In the genomic region with DNA sequence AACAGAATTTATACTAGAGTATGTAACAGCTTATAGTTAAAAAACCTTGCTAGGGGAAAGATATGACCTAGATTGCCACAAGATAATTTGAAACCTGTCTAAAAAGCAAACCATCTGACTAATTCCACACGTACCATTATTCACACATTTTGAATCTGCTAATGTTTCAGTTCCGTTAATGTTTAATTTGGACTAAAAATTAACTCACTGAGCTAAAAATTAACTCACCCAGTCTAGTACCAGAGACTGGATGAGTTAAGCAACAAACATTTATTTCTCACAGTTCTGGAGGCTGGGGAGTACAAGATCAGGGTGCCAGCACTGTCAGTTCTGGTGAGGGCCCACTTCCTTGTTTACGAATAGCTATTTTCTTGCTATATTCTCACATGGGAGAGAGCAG, we compare ENCODE assay signal across 13 cellular contexts.
A peak's percentile ranks its signal among the peaks of the same experiment; 100 is the strongest.
DNase-seq lines count a peak whose midpoint lies in the region; ATAC-seq, FAIRE-seq and TF ChIP-seq lines count a peak whose summit lies in the region.
"Had no signal": no experiment of that assay in that cellular context is flagged by ENCODE, and none has a peak within 500 bp of the region (broad histone marks: within the 10 kb centered on the region; RNA-seq: fewer than 3 reads in every experiment).

No MANE protein-coding gene starts in this region.

- H3K27me3 Mint-ChIP-seq in activated T-helper 1 cell treated with anti-CD3 and anti-CD28 coated beads, Interleukin-12 subunit alpha, Interleukin-12 subunit beta, Interleukin-2, Interleukin-4 antibody, amounts not matched to agents 30 ng/mL and 10 ng/mL and 1 ng/mL, durations not matched to agents 14 hours and 24 hours and 36 hours (ENCODE audit: insufficient read depth): no peaks in the 10 kb centered on the region

- H3K27ac ChIP-seq in RWPE1: no peak overlapping the region
- H3K27ac ChIP-seq: upper lobe of left lung had no signal

- no peak overlapping the region for H3K27ac Mint-ChIP-seq in activated T-helper 1 cell treated with anti-CD3 and anti-CD28 coated beads, Interleukin-12 subunit alpha, Interleukin-12 subunit beta, Interleukin-2, Interleukin-4 antibody, amounts not matched to agents 30 ng/mL and 10 ng/mL and 1 ng/mL, durations not matched to agents 14 hours and 24 hours and 36 hours
- H3K27ac Mint-ChIP-seq: HFFc6 had no signal

- H3K36me3 Mint-ChIP-seq in activated T-helper 1 cell treated with anti-CD3 and anti-CD28 coated beads, Interleukin-12 subunit alpha, Interleukin-12 subunit beta, Interleukin-2, Interleukin-4 antibody, amounts not matched to agents 30 ng/mL and 10 ng/mL and 1 ng/mL, durations not matched to agents 14 hours and 24 hours and 36 hours (ENCODE audit: low read depth): no peaks in the 10 kb centered on the region

- DNase-seq in RWPE1 (ENCODE audit: low spot score): no peak
- DNase-seq in activated T-helper 1 cell treated with anti-CD3 and anti-CD28 coated beads, Interleukin-12 subunit alpha, Interleukin-12 subunit beta, Interleukin-2, Interleukin-4 antibody, amounts not matched to agents 30 ng/mL and 10 ng/mL and 1 ng/mL, durations not matched to agents 14 hours and 24 hours and 36 hours (ENCODE audit: low spot score): no peak
- no peak for DNase-seq in frontal cortex (ENCODE audit: low spot score in 2 of 2)
- no peak for DNase-seq in activated naive CD4-positive, alpha-beta T cell treated with Interleukin-2 at 50 U/mL for 16 hours
- DNase-seq: activated CD4-positive, alpha-beta T cell treated with anti-CD3 and anti-CD28 coated beads for 4 hours; HFFc6; NCI-H1105; stimulated activated CD4-positive, alpha-beta T cell treated with anti-CD3 and anti-CD28 coated beads, Interleukin-4, amount 100 ng/mL, for 4 hours; upper lobe of left lung had no signal

- H3K4me1 Mint-ChIP-seq in activated T-helper 1 cell treated with anti-CD3 and anti-CD28 coated beads, Interleukin-12 subunit alpha, Interleukin-12 subunit beta, Interleukin-2, Interleukin-4 antibody, amounts not matched to agents 30 ng/mL and 10 ng/mL and 1 ng/mL, durations not matched to agents 14 hours and 24 hours and 36 hours (ENCODE audit: low read depth): no peaks in the 10 kb centered on the region

- H3K9me3 Mint-ChIP-seq in activated T-helper 1 cell treated with anti-CD3 and anti-CD28 coated beads, Interleukin-12 subunit alpha, Interleukin-12 subunit beta, Interleukin-2, Interleukin-4 antibody, amounts not matched to agents 30 ng/mL and 10 ng/mL and 1 ng/mL, durations not matched to agents 14 hours and 24 hours and 36 hours: no peaks in the 10 kb centered on the region
- H3K9me3 Mint-ChIP-seq: HFFc6 had no signal

- CTCF ChIA-PET in RWPE1 (lab: Yijun Ruan, JAX): no interaction called here

- POLR2A ChIA-PET in RWPE1 (lab: Yijun Ruan, JAX; ENCODE audit: low non-redundant PET): no interaction called here

- no peak overlapping the region for H3K4me3 Mint-ChIP-seq in activated T-helper 1 cell treated with anti-CD3 and anti-CD28 coated beads, Interleukin-12 subunit alpha, Interleukin-12 subunit beta, Interleukin-2, Interleukin-4 antibody, amounts not matched to agents 30 ng/mL and 10 ng/mL and 1 ng/mL, durations not matched to agents 14 hours and 24 hours and 36 hours
- H3K4me3 Mint-ChIP-seq: HFFc6 had no signal

- FAIRE-seq in frontal cortex (lab: Jason Lieb, UNC): no peak
- FAIRE-seq: endometrium had no signal

- no peak for TF ChIP-seq CTCF in RWPE1 (conservative IDR thresholded peaks at IDR 0.05; ENCODE audit: low read depth)

- ATAC-seq in GM19043 (IDR thresholded peaks at IDR 0.05; ENCODE audit: low read depth, unreplicated experiment) (peak; percentile 83), HG02678 (IDR thresholded peaks at IDR 0.05; ENCODE audit: unreplicated experiment) (peak; percentile 82), HG03469 (IDR thresholded peaks at IDR 0.05; ENCODE audit: unreplicated experiment) (peak; percentile 76)

- intact Hi-C loops in activated T-helper 1 cell treated with anti-CD3 and anti-CD28 coated beads, Interleukin-12 subunit alpha, Interleukin-12 subunit beta, Interleukin-2, Interleukin-4 antibody, amounts not matched to agents 30 ng/mL and 10 ng/mL and 1 ng/mL, durations not matched to agents 14 hours and 24 hours and 36 hours (cut with micrococcal nuclease): no loop called here
